6 cellular contexts compared by ENCODE assay signal in the genomic region with DNA sequence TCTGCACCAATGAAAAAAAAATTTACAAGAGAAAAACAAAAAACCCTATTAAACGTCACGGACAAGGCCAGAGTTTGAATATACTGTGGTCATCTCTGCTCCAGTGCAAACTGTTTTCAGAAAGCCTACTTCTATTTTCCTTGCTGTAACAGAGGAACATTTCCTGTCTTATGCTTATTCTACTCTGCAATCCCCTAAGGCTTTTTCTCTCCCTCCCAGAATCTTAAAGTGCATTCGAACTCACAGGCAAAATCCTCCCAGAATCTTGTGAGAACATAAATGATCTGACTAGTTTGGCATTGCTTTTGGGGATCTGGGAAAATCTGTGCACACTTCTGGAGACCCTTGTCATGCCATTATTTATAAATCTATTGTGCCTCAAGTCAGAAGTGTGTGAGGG. TPM values are rescaled to one million over a fixed set of nuclear protein-coding genes. Genes with fewer than 3 reads are reported as not detected.
"Had no signal": no experiment of that assay in that cellular context is flagged by ENCODE, and none has a peak within 500 bp of the region (broad histone marks: within the 10 kb centered on the region; RNA-seq: fewer than 3 reads in every experiment).

No MANE protein-coding gene starts in this region.

RNA-seq across cellular contexts. Expression of gene DBET, which starts 0.5 kb away (rescaled TPM):
- total RNA-seq: H4, H7, HepG2, HFFc6, HT1080 had no signal
- polyA plus RNA-seq: HepG2, IgD-negative memory B cell had no signal

RNA-seq across cellular contexts. Expression of gene FRG2, which starts 37.8 kb away (rescaled TPM):
- total RNA-seq: H7, HepG2, HFFc6 had no signal
- polyA plus RNA-seq: HepG2, IgD-negative memory B cell had no signal
